ENCODE assay signal across 1 cellular context in genomic region chr21:34800797-34801518, GRCh38.
TF ChIP-seq lines count a peak whose summit lies in the region.

No MANE protein-coding gene starts in this region.

TF ChIP-seq in HCT116, 20 proteins besides CTCF, POLR2A, EP300 and RAD21 (continued from another document):
- TF ChIP-seq, protein P1, sequence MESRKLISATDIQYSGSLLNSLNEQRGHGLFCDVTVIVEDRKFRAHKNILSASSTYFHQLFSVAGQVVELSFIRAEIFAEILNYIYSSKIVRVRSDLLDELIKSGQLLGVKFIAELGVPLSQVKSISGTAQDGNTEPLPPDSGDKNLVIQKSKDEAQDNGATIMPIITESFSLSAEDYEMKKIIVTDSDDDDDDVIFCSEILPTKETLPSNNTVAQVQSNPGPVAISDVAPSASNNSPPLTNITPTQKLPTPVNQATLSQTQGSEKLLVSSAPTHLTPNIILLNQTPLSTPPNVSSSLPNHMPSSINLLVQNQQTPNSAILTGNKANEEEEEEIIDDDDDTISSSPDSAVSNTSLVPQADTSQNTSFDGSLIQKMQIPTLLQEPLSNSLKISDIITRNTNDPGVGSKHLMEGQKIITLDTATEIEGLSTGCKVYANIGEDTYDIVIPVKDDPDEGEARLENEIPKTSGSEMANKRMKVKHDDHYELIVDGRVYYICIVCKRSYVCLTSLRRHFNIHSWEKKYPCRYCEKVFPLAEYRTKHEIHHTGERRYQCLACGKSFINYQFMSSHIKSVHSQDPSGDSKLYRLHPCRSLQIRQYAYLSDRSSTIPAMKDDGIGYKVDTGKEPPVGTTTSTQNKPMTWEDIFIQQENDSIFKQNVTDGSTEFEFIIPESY (IDR thresholded peaks at IDR 0.05; ENCODE audit: extremely low read depth, insufficient replicate concordance, low read length): no peak
- TF ChIP-seq CEBPB (IDR thresholded peaks at IDR 0.05; ENCODE audit: low read depth): no peak
- TF ChIP-seq SRF (IDR thresholded peaks at IDR 0.05; ENCODE audit: low read depth): no peak
- TF ChIP-seq SP1 (IDR thresholded peaks at IDR 0.05; ENCODE audit: low read depth): no peak
TF ChIP-seq in HCT116: peak in this region for 0.
